In the genomic region with DNA sequence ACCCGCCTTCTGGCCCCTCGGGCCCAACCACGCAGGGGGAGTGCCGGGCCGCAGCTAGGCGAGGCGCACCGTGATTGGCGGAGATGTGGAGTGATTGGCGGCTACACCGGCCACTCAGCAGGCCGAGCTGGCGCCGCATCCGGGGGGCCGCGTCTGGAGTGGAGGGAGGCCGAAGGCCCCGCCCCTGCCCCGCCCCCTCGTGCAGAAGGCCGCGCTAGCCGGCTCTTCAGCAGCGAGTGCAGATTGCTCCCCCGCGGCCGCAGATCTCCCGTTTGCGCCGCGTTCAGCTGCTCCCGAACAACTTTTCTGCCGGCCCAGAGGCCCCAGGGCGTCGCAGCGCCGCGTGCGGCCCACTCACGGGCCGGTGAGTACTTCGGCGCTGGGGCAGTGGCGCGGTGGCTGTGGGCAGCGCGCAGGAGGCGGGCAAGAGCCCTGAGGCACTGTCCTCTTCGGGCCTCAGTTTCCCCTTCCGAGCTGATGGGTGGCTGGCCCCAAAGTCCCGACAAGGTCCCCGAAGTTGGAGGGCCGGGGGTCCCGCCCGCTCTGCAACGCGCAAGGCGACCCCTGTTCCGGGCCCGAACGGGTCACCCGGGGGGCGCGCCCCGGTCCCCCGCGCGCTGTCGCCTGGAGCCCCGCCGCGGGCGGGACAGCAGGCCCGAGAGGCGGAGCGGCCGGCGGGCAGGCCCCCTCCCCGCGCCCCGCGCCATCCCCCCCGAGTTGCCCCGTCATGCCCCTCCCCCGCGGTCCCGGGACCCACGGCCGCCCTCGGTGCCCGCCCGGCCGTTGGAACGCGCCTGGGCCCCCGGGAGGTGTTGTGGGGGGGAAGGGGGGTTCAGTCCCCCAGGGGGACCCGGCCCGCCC, we compare ENCODE assay signal across 1 cellular context.
TF ChIP-seq lines count a peak whose summit lies in the region.

A gene with protein sequence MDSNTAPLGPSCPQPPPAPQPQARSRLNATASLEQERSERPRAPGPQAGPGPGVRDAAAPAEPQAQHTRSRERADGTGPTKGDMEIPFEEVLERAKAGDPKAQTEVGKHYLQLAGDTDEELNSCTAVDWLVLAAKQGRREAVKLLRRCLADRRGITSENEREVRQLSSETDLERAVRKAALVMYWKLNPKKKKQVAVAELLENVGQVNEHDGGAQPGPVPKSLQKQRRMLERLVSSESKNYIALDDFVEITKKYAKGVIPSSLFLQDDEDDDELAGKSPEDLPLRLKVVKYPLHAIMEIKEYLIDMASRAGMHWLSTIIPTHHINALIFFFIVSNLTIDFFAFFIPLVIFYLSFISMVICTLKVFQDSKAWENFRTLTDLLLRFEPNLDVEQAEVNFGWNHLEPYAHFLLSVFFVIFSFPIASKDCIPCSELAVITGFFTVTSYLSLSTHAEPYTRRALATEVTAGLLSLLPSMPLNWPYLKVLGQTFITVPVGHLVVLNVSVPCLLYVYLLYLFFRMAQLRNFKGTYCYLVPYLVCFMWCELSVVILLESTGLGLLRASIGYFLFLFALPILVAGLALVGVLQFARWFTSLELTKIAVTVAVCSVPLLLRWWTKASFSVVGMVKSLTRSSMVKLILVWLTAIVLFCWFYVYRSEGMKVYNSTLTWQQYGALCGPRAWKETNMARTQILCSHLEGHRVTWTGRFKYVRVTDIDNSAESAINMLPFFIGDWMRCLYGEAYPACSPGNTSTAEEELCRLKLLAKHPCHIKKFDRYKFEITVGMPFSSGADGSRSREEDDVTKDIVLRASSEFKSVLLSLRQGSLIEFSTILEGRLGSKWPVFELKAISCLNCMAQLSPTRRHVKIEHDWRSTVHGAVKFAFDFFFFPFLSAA (plus strand): TSS at position 200 of the 861 bp plus-strand sequence. CDS start 7,606 bp downstream, outside the sequence.

TF ChIP-seq in HepG2, 621 proteins besides CTCF, POLR2A, EP300 and RAD21 (continued from another document and continues in another):
- no peak for TF ChIP-seq LCORL (IDR thresholded peaks at IDR 0.05)
- TF ChIP-seq LCORL (CRISPR knock-in tag; IDR thresholded peaks at IDR 0.05): peak; percentile 58; the same call in 1 of the 2 replicates
- no peak for TF ChIP-seq ZNF781 (CRISPR knock-in tag; IDR thresholded peaks at IDR 0.05; ENCODE audit: borderline replicate concordance, not compliant biosample characterization)
- TF ChIP-seq ZFP37 (CRISPR knock-in tag; IDR thresholded peaks at IDR 0.05; ENCODE audit: borderline replicate concordance): no peak
- no peak for TF ChIP-seq ZNF513 (CRISPR knock-in tag; conservative IDR thresholded peaks at IDR 0.05)
- no peak for TF ChIP-seq ZNF589 (CRISPR knock-in tag; conservative IDR thresholded peaks at IDR 0.05)
- TF ChIP-seq ZNF775 (CRISPR knock-in tag; IDR thresholded peaks at IDR 0.05; ENCODE audit: borderline replicate concordance): no peak
- TF ChIP-seq, protein P1, sequence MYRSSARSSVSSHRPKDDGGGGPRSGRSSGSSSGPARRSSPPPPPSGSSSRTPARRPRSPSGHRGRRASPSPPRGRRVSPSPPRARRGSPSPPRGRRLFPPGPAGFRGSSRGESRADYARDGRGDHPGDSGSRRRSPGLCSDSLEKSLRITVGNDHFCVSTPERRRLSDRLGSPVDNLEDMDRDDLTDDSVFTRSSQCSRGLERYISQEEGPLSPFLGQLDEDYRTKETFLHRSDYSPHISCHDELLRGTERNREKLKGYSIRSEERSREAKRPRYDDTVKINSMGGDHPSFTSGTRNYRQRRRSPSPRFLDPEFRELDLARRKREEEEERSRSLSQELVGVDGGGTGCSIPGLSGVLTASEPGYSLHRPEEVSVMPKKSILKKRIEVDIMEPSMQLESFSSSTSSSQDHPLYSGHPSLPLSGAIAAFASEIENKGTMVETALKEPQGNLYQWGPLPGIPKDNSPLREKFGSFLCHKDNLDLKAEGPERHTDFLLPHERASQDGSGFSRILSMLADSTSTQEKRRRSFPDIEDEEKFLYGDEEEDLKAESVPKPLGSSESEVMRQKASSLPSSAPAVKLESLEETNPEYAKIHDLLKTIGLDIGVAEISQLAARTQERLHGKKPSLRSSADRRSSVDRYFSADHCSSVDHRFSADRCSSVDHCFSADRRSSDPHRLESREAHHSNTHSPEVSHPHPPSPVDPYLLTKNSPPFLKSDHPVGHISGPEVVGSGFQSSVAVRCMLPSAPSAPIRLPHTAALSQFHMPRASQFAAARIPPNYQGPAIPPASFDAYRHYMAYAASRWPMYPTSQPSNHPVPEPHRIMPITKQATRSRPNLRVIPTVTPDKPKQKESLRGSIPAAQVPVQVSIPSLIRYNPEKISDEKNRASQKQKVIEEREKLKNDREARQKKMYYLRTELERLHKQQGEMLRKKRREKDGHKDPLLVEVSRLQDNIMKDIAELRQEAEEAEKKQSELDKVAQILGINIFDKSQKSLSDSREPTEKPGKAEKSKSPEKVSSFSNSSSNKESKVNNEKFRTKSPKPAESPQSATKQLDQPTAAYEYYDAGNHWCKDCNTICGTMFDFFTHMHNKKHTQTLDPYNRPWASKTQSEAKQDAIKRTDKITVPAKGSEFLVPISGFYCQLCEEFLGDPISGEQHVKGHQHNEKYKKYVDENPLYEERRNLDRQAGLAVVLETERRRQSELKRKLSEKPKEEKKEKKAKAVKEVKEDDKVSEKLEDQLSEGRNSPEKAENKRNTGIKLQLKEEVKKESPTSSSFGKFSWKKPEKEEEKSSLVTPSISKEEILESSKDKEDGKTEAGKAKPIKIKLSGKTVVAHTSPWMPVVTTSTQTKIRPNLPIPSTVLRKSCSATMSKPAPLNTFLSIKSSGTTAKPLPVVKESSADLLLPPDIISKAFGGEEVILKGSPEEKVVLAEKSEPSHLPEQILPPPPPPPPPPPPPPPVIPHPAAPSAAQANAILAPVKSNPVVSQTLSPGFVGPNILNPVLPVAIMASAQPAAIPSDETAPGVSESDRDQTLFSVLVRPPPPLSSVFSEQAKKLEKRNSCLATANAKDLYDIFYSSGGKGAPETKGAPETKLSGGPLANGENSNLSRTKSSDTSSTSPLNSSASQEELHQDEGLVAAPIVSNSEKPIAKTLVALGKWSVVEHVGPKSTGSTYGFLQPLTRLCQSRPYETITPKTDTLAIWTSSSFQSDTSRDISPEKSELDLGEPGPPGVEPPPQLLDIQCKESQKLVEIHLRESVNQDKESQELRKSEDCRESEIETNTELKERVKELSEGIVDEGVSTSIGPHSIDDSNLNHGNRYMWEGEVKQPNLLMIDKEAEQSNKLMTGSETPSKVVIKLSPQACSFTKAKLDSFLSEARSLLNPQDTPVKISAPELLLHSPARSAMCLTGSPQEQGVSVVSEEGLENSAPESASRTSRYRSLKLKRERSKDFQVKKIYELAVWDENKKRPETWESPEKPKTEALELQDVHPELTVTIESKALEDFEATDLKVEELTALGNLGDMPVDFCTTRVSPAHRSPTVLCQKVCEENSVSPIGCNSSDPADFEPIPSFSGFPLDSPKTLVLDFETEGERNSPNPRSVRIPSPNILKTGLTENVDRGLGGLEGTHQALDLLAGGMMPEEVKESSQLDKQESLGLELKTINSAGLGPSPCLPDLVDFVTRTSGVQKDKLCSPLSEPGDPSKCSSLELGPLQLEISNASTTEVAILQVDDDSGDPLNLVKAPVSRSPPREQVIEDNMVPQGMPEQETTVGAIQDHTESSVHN (CRISPR knock-in tag; IDR thresholded peaks at IDR 0.05): no peak
- TF ChIP-seq ZNF484 (CRISPR knock-in tag; IDR thresholded peaks at IDR 0.05; ENCODE audit: borderline replicate concordance, low read depth): no peak
- no peak for TF ChIP-seq MTF1 (CRISPR knock-in tag; IDR thresholded peaks at IDR 0.05)
- TF ChIP-seq DBP (CRISPR knock-in tag; IDR thresholded peaks at IDR 0.05; ENCODE audit: not compliant biosample characterization): no peak
- no peak for TF ChIP-seq ZNF615 (CRISPR knock-in tag; IDR thresholded peaks at IDR 0.05; ENCODE audit: borderline replicate concordance)
- TF ChIP-seq ZNF639 (CRISPR knock-in tag; conservative IDR thresholded peaks at IDR 0.05): no peak
- TF ChIP-seq NBN (conservative IDR thresholded peaks at IDR 0.05): no peak
- no peak for TF ChIP-seq GABPA (IDR thresholded peaks at IDR 0.05; ENCODE audit: low read depth, low read length)
- no peak; the same call in 1 of the 2 replicates for TF ChIP-seq GABPA (CRISPR knock-in tag; IDR thresholded peaks at IDR 0.05; ENCODE audit: low read depth)
- no peak; the same call in 1 of the 2 replicates for TF ChIP-seq SOX5 (CRISPR knock-in tag; IDR thresholded peaks at IDR 0.05; ENCODE audit: borderline replicate concordance)
- TF ChIP-seq, protein P2, sequence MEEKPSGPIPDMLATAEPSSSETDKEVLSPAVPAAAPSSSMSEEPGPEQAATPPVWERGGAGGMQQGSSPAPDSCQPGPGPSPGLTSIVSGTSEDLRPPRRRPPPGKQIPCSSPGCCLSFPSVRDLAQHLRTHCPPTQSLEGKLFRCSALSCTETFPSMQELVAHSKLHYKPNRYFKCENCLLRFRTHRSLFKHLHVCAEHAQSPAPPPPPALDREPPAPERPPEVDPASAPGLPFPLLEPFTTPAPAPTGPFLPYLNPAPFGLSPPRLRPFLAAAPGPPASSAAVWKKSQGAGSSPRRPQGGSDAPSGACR (CRISPR knock-in tag; IDR thresholded peaks at IDR 0.05): 0 out of 2 replicates have a peak, but pooled peaks have one; percentile 22
- TF ChIP-seq, protein P3, sequence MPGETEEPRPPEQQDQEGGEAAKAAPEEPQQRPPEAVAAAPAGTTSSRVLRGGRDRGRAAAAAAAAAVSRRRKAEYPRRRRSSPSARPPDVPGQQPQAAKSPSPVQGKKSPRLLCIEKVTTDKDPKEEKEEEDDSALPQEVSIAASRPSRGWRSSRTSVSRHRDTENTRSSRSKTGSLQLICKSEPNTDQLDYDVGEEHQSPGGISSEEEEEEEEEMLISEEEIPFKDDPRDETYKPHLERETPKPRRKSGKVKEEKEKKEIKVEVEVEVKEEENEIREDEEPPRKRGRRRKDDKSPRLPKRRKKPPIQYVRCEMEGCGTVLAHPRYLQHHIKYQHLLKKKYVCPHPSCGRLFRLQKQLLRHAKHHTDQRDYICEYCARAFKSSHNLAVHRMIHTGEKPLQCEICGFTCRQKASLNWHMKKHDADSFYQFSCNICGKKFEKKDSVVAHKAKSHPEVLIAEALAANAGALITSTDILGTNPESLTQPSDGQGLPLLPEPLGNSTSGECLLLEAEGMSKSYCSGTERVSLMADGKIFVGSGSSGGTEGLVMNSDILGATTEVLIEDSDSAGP (CRISPR knock-in tag; IDR thresholded peaks at IDR 0.05; ENCODE audit: borderline replicate concordance): no peak
- no peak for TF ChIP-seq ZBTB20 (CRISPR knock-in tag; IDR thresholded peaks at IDR 0.05; ENCODE audit: borderline replicate concordance, low read depth)
- TF ChIP-seq FOXO1 (CRISPR knock-in tag; IDR thresholded peaks at IDR 0.05): peak; percentile 34; the same call in 1 of the 2 replicates
- TF ChIP-seq FOSL1 (CRISPR knock-in tag; IDR thresholded peaks at IDR 0.05; ENCODE audit: borderline replicate concordance): no peak
- TF ChIP-seq, protein P4, sequence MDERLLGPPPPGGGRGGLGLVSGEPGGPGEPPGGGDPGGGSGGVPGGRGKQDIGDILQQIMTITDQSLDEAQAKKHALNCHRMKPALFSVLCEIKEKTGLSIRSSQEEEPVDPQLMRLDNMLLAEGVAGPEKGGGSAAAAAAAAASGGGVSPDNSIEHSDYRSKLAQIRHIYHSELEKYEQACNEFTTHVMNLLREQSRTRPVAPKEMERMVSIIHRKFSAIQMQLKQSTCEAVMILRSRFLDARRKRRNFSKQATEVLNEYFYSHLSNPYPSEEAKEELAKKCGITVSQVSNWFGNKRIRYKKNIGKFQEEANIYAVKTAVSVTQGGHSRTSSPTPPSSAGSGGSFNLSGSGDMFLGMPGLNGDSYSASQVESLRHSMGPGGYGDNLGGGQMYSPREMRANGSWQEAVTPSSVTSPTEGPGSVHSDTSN (CRISPR knock-in tag; IDR thresholded peaks at IDR 0.05): peak; percentile 95
- TF ChIP-seq RBM22 (optimal IDR thresholded peaks at IDR 0.05; ENCODE audit: low read length): no peak
- TF ChIP-seq KDM5A (IDR thresholded peaks at IDR 0.05; ENCODE audit: borderline replicate concordance, low read length): 0 out of 2 replicates have a peak, but pooled peaks have one; percentile 18
- no peak for TF ChIP-seq BCL6 (CRISPR knock-in tag; IDR thresholded peaks at IDR 0.05)
- no peak for TF ChIP-seq HNRNPH1 (optimal IDR thresholded peaks at IDR 0.05; ENCODE audit: low read depth, low read length)
- TF ChIP-seq DMAP1 (CRISPR knock-in tag; IDR thresholded peaks at IDR 0.05): peak; percentile 33; the same call in 1 of the 2 replicates
